In the genomic region with DNA sequence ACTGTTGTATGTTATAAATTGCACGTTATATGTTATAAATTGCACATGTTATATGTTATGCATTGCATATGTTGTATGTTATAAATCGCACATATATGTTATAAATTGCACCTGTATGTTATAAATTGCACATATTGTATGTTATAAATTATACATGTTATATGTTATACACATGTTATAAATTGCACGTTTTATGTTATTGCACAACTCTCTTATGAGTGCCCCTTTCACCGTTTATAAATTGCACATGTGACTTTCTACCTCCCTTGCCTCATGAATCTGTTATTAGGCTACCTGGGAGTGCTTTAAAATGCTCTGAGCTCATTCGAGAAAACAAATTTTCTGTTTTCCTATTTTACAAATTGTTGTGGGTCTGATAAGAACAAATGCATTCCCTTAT, we compare ENCODE assay signal across 7 cellular contexts.
"Had no signal": no experiment of that assay in that cellular context is flagged by ENCODE, and none has a peak within 500 bp of the region (broad histone marks: within the 10 kb centered on the region; RNA-seq: fewer than 3 reads in every experiment).

No MANE protein-coding gene starts in this region.

- FAIRE-seq: HTR-8/SVneo had no signal

- H3K4me3 Mint-ChIP-seq: HFFc6 had no signal

- H3K9me3 Mint-ChIP-seq: HFFc6 had no signal

- H3K36me3 ChIP-seq: HAP-1 had no signal

- H3K27ac Mint-ChIP-seq: HFFc6 had no signal

- H3K4me3 ChIP-seq: HAP-1 had no signal

- H3K4me1 ChIP-seq: HAP-1 had no signal

- DNase-seq: GOT3, HFFc6, Kasumi-1, KG1 had no signal

- H3K9me3 ChIP-seq: HAP-1 had no signal

- ATAC-seq: HCT116 had no signal
